Comparison of ENCODE assay signal across 1 cellular context in the genomic region with DNA sequence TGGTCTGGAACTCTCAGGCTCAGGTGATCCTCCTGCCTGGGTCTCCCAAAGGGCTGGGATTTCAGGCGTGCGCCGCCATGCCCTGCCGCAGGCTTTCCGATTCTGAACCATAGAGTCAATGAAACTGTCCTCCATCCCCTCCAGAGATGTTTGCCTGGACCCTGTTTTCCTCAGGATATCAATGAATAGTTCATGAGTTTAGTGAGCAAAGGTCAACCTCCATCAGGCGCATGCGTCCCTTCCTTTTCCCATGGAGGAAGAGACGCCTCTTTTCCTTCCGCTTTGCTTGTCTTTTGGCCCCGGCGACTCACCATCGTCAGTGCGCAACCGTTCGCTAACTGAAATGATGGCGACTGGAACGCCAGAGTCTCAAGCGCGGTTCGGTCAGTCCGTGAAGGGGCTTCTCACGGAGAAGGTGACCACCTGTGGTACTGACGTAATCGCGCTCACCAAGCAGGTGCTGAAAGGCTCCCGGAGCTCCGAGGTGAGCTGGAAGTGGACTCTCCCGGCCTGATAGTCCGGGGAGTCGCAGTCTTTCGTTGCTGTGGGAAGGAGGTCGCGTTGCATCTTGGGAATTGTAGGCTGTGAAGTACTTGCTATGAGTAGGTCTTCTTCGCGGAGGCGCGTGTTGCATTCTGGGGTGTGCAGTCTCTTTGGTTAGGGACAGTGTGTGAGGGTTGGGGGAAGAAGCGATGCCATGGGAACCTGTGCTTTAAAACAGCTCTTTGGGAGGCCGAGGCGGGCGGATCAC.
A peak's percentile ranks its signal among the peaks of the same experiment; 100 is the strongest.
TF ChIP-seq lines count a peak whose summit lies in the region.

A gene with protein sequence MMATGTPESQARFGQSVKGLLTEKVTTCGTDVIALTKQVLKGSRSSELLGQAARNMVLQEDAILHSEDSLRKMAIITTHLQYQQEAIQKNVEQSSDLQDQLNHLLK (plus strand): TSS at position 316 of the 751 bp plus-strand sequence. CDS start 28 bp downstream, at position 344.

TF ChIP-seq in GM23338, 12 proteins besides CTCF, POLR2A, EP300 and RAD21 (continued from another document):
- TF ChIP-seq, protein P1, sequence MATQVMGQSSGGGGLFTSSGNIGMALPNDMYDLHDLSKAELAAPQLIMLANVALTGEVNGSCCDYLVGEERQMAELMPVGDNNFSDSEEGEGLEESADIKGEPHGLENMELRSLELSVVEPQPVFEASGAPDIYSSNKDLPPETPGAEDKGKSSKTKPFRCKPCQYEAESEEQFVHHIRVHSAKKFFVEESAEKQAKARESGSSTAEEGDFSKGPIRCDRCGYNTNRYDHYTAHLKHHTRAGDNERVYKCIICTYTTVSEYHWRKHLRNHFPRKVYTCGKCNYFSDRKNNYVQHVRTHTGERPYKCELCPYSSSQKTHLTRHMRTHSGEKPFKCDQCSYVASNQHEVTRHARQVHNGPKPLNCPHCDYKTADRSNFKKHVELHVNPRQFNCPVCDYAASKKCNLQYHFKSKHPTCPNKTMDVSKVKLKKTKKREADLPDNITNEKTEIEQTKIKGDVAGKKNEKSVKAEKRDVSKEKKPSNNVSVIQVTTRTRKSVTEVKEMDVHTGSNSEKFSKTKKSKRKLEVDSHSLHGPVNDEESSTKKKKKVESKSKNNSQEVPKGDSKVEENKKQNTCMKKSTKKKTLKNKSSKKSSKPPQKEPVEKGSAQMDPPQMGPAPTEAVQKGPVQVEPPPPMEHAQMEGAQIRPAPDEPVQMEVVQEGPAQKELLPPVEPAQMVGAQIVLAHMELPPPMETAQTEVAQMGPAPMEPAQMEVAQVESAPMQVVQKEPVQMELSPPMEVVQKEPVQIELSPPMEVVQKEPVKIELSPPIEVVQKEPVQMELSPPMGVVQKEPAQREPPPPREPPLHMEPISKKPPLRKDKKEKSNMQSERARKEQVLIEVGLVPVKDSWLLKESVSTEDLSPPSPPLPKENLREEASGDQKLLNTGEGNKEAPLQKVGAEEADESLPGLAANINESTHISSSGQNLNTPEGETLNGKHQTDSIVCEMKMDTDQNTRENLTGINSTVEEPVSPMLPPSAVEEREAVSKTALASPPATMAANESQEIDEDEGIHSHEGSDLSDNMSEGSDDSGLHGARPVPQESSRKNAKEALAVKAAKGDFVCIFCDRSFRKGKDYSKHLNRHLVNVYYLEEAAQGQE (IDR thresholded peaks at IDR 0.05; ENCODE audit: unreplicated experiment) = no peak
- TF ChIP-seq POLR2AphosphoS5 (IDR thresholded peaks at IDR 0.05; ENCODE audit: low read depth) = peak; percentile 84
- TF ChIP-seq EZH2phosphoT487 (IDR thresholded peaks at IDR 0.05; ENCODE audit: unreplicated experiment) = no peak
- TF ChIP-seq, protein P2, sequence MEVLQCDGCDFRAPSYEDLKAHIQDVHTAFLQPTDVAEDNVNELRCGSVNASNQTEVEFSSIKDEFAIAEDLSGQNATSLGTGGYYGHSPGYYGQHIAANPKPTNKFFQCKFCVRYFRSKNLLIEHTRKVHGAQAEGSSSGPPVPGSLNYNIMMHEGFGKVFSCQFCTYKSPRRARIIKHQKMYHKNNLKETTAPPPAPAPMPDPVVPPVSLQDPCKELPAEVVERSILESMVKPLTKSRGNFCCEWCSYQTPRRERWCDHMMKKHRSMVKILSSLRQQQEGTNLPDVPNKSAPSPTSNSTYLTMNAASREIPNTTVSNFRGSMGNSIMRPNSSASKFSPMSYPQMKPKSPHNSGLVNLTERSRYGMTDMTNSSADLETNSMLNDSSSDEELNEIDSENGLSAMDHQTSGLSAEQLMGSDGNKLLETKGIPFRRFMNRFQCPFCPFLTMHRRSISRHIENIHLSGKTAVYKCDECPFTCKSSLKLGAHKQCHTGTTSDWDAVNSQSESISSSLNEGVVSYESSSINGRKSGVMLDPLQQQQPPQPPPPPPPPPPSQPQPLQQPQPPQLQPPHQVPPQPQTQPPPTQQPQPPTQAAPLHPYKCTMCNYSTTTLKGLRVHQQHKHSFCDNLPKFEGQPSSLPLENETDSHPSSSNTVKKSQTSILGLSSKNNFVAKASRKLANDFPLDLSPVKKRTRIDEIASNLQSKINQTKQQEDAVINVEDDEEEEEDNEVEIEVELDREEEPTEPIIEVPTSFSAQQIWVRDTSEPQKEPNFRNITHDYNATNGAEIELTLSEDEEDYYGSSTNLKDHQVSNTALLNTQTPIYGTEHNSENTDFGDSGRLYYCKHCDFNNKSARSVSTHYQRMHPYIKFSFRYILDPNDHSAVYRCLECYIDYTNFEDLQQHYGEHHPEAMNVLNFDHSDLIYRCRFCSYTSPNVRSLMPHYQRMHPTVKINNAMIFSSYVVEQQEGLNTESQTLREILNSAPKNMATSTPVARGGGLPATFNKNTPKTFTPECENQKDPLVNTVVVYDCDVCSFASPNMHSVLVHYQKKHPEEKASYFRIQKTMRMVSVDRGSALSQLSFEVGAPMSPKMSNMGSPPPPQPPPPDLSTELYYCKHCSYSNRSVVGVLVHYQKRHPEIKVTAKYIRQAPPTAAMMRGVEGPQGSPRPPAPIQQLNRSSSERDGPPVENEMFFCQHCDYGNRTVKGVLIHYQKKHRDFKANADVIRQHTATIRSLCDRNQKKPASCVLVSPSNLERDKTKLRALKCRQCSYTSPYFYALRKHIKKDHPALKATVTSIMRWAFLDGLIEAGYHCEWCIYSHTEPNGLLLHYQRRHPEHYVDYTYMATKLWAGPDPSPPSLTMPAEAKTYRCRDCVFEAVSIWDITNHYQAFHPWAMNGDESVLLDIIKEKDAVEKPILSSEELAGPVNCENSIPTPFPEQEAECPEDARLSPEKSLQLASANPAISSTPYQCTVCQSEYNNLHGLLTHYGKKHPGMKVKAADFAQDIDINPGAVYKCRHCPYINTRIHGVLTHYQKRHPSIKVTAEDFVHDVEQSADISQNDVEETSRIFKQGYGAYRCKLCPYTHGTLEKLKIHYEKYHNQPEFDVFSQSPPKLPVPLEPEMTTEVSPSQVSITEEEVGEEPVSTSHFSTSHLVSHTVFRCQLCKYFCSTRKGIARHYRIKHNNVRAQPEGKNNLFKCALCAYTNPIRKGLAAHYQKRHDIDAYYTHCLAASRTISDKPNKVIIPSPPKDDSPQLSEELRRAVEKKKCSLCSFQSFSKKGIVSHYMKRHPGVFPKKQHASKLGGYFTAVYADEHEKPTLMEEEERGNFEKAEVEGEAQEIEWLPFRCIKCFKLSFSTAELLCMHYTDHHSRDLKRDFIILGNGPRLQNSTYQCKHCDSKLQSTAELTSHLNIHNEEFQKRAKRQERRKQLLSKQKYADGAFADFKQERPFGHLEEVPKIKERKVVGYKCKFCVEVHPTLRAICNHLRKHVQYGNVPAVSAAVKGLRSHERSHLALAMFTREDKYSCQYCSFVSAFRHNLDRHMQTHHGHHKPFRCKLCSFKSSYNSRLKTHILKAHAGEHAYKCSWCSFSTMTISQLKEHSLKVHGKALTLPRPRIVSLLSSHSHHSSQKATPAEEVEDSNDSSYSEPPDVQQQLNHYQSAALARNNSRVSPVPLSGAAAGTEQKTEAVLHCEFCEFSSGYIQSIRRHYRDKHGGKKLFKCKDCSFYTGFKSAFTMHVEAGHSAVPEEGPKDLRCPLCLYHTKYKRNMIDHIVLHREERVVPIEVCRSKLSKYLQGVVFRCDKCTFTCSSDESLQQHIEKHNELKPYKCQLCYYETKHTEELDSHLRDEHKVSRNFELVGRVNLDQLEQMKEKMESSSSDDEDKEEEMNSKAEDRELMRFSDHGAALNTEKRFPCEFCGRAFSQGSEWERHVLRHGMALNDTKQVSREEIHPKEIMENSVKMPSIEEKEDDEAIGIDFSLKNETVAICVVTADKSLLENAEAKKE (CRISPR knock-in tag; IDR thresholded peaks at IDR 0.05) = no peak
- TF ChIP-seq CREB1 (CRISPR knock-in tag; IDR thresholded peaks at IDR 0.05; ENCODE audit: low read depth) = peak; percentile 77
- TF ChIP-seq, protein P3, sequence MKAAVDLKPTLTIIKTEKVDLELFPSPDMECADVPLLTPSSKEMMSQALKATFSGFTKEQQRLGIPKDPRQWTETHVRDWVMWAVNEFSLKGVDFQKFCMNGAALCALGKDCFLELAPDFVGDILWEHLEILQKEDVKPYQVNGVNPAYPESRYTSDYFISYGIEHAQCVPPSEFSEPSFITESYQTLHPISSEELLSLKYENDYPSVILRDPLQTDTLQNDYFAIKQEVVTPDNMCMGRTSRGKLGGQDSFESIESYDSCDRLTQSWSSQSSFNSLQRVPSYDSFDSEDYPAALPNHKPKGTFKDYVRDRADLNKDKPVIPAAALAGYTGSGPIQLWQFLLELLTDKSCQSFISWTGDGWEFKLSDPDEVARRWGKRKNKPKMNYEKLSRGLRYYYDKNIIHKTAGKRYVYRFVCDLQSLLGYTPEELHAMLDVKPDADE (IDR thresholded peaks at IDR 0.05) = peak; percentile 93
- no peak for TF ChIP-seq EZH2 (IDR thresholded peaks at IDR 0.05; ENCODE audit: low read depth, unreplicated experiment)
TF ChIP-seq in GM23338: peak in this region for 4.
